Comparison of ENCODE assay signal across 26 cellular contexts in the genomic region with DNA sequence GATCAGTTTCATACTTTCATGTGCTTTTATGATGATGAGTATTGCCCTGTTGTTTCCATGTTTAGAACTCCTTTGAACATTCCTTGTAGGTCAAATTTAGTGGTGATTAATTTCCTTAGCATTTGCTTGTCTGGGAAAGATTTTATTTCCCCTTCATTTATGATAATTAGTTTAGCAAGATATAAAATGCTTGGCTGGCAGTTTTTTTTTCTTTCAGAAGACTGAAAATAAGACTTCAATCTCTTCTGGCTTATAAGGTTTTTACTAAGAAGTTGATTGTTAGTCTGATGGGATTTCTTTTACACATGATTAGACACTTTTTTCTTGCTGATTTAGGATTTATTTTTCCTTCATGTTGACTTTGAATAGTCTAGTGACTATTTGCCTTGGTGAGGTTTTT.
"Had no signal": no experiment of that assay in that cellular context is flagged by ENCODE, and none has a peak within 500 bp of the region (broad histone marks: within the 10 kb centered on the region; RNA-seq: fewer than 3 reads in every experiment).

No MANE protein-coding gene starts in this region.

- FAIRE-seq: endometrium, islet of Langerhans, keratinocyte had no signal

- ATAC-seq: effector memory CD8-positive, alpha-beta T cell; esophagus mucosa; gastrocnemius medialis; heart right ventricle; left cardiac atrium; left lung; left ventricle myocardium superior; lower lobe of right lung; mucosa of descending colon; naive thymus-derived CD8-positive, alpha-beta T cell had no signal

- H3K4me3 ChIP-seq: esophagus squamous epithelium, heart right ventricle, left lung, lower lobe of right lung, mucosa of descending colon had no signal

- H3K36me3 ChIP-seq: esophagus squamous epithelium, gastrocnemius medialis, heart right ventricle, left lung, lower lobe of right lung had no signal

- H3K4me1 ChIP-seq: esophagus squamous epithelium, gastrocnemius medialis, heart right ventricle, left lung, lower lobe of right lung had no signal

- DNase-seq: cortex of kidney; effector CD8-positive, alpha-beta T cell; effector memory CD8-positive, alpha-beta T cell; endodermal cell; erythroblast; esophagus squamous epithelium; foreskin fibroblast; foreskin melanocyte; gastrocnemius medialis; glutamatergic neuron; head of caudate nucleus; heart right ventricle; hippocampal formation; left cardiac atrium; left lung; left ventricle myocardium superior; lower lobe of right lung; mesenchymal stem cell; mucosa of descending colon; naive B cell; naive thymus-derived CD8-positive, alpha-beta T cell had no signal

- H3K27me3 ChIP-seq: esophagus squamous epithelium, gastrocnemius medialis, heart right ventricle, left lung had no signal

- H3K27ac ChIP-seq: epithelial cell of prostate, esophagus squamous epithelium, gastrocnemius medialis, heart right ventricle, left lung, lower lobe of right lung had no signal
